Comparison of ENCODE assay signal across 8 cellular contexts in the genomic region with DNA sequence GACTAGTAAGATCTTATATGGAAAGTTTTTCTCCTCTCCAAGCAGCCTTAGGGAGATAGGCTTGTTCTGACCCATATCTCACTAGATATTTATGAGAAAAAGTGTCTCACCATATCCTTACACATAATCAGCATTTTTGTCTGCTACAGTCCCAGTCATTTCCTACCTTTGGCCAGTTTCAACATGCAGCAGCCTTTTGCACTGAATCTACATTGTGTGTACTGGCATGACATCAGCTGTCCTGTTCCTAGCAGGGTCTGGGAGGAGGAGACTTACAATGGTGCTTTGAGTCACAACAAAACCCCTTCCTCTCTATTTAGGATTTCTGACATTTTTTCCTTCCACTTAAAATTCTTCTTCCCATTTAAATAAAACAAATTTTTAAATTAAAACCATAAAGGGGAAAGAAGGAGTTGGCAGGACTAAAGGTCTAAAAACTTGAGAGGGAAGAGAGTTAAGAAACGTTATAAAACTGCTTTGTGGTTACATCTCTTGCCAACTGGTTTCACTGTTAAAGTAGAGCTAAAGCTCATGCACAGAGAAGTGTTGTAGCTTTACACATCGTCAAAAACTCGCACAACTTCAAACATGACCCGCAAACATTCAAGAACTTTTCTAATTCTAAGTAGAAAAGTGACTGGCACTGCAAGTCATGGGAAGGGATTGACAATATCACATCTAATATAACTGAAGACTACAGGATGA. TPM values are rescaled to one million over a fixed set of nuclear protein-coding genes. Genes with fewer than 3 reads are reported as not detected.
DNase-seq lines count a peak whose midpoint lies in the region; ATAC-seq and TF ChIP-seq lines count a peak whose summit lies in the region.

No MANE protein-coding gene starts in this region.

- H3K27me3 Mint-ChIP-seq in H9 (ENCODE audit: low read depth) (no peaks in the 10 kb centered on the region), Calu3 (ENCODE audit: unreplicated experiment) (no peaks in the 10 kb centered on the region)

- H4K8ac ChIP-seq in H9 (replicated peaks; ENCODE audit: insufficient read length, low read depth, low read length) = no peak overlapping the region

- H3K27ac ChIP-seq in H9 (ENCODE audit: insufficient read length, low read depth, low read length) = no peak overlapping the region
- H3K27ac ChIP-seq in OCI-LY7 (ENCODE audit: low read depth, low read length, poor library complexity, severe bottlenecking) = peak overlapping the region; percentile 86
- peak overlapping the region; percentile 82 to 91 for H3K27ac ChIP-seq in coronary artery

- H3K27me3 ChIP-seq in H9 (ENCODE audit: insufficient read depth, low read length) (no peaks in the 10 kb centered on the region), mucosa of stomach (ENCODE audit: control insufficient read depth, insufficient read depth, low read length) (no peaks in the 10 kb centered on the region)

- H3K36me3 Mint-ChIP-seq in H9 (ENCODE audit: insufficient read depth in 1 of 3, low read depth in 3 of 3) (peaks cover 0 to 12% (median 2%) of the 10 kb centered on the region in 3 experiments; a peak in 5 of 7 replicates), Calu3 (ENCODE audit: insufficient read depth, unreplicated experiment) (no peaks in the 10 kb centered on the region)

- H3K4me1 ChIP-seq in H9 (ENCODE audit: insufficient read depth, low read length) (no peaks in the 10 kb centered on the region), OCI-LY7 (ENCODE audit: insufficient read depth, low read length, poor library complexity, severe bottlenecking) (peaks cover 38% of the 10 kb centered on the region), mucosa of stomach (ENCODE audit: control insufficient read depth, insufficient read depth, low read length) (peaks cover 21% of the 10 kb centered on the region)

- H3K14ac ChIP-seq in H9 (ENCODE audit: insufficient read depth, low read length) = no peak overlapping the region

- no peaks in the 10 kb centered on the region for H3K9me3 Mint-ChIP-seq in H9
- no peaks in the 10 kb centered on the region for H3K9me3 Mint-ChIP-seq in Calu3 (ENCODE audit: low read depth, unreplicated experiment)

- no peak overlapping the region for H4K91ac ChIP-seq in H9 (ENCODE audit: insufficient read length, low read depth, low read length)

- H3K4me2 ChIP-seq in H9 (ENCODE audit: insufficient read depth, insufficient read length, low read length) (peak overlapping the region; percentile 81), OCI-LY7 (ENCODE audit: low read length) (peak overlapping the region; percentile 74)

- no peak overlapping the region for H3K18ac ChIP-seq in H9 (ENCODE audit: insufficient read length, low read depth, low read length)

- no peak overlapping the region for H2BK20ac ChIP-seq in H9 (ENCODE audit: low read depth, low read length, poor library complexity, severe bottlenecking)

- no peak for TF ChIP-seq CTCF in H9 (conservative IDR thresholded peaks at IDR 0.05)
- TF ChIP-seq CTCF in OCI-LY7 (conservative IDR thresholded peaks at IDR 0.05; ENCODE audit: low read length) = no peak
- TF ChIP-seq CTCF in coronary artery (IDR thresholded peaks at IDR 0.05) = no peak
- no peak for TF ChIP-seq CTCF in Calu3 (IDR thresholded peaks at IDR 0.05; ENCODE audit: unreplicated experiment)

- no peak overlapping the region for H2BK5ac ChIP-seq in H9 (ENCODE audit: insufficient read length, low read length)

- H4K5ac ChIP-seq in H9 (ENCODE audit: insufficient read length, low read depth, low read length) = no peak overlapping the region

- H3K4me3 Mint-ChIP-seq in H9 (no peak overlapping the region; a peak in 1 of 5 replicates), Calu3 (ENCODE audit: low read depth, unreplicated experiment) (no peak overlapping the region)

- no CpG with 5 or more reads among the region's 4 CpGs for WGBS in H9 (ENCODE audit: extremely low coverage, insufficient read length, low lambda C conversion rate)

- no peak overlapping the region for H2BK12ac ChIP-seq in H9 (ENCODE audit: insufficient read length, low read depth, low read length)

- peaks cover 8% of the 10 kb centered on the region for H3K23me2 ChIP-seq in H9 (ENCODE audit: insufficient read length, low read depth, low read length, poor library complexity, severe bottlenecking)

- H2BK120ac ChIP-seq in H9 (ENCODE audit: low read depth, low read length, poor library complexity, severe bottlenecking) = no peak overlapping the region

- H4K20me1 ChIP-seq in H9 (ENCODE audit: control insufficient read depth, insufficient read depth, insufficient read length) (no peaks in the 10 kb centered on the region), OCI-LY7 (ENCODE audit: insufficient read depth, low read length) (no peaks in the 10 kb centered on the region)

- H3K56ac ChIP-seq in H9 (ENCODE audit: insufficient read length, low read depth, low read length) = no peak overlapping the region

- H3K79me2 ChIP-seq in H9 (ENCODE audit: insufficient read depth, low read length) = peaks cover 10% of the 10 kb centered on the region; the same call in 1 of the 2 replicates
- H3K79me2 ChIP-seq in OCI-LY7 (ENCODE audit: insufficient read depth, low read depth, low read length) = peaks cover 42% of the 10 kb centered on the region

- POLR2A ChIA-PET in OCI-LY7 (lab: Charles Lee) = interaction anchor here (1.2 to 3.0 kb wide), 6 partner anchors 10 to 110 kb away, joined by 3 to 50 read pairs (median 5); no protein-coding TSS in a partner anchor

- H3K4me3 ChIP-seq in OCI-LY7 (ENCODE audit: low read depth, low read length, poor library complexity, severe bottlenecking) (peak overlapping the region; percentile 72), coronary artery (peak overlapping the region; percentile 75), mucosa of stomach (ENCODE audit: low read length) (peak overlapping the region; percentile 32)

- DNase-seq in GM03348 (ENCODE audit: low spot score) (peak; percentile 39), H9 (no peak), OCI-LY7 (ENCODE audit: low spot score) (peak; percentile 45), coronary artery (ENCODE audit: low spot score) (no peak), Calu3 (no peak)

- H2AFZ ChIP-seq in H9 (ENCODE audit: low read length) = no peak overlapping the region
- peak overlapping the region; percentile 83; the same call in 1 of the 2 replicates for H2AFZ ChIP-seq in OCI-LY7 (ENCODE audit: low read length)

- H3K36me3 ChIP-seq in OCI-LY7 (ENCODE audit: insufficient read depth, low read length) (peaks cover 7% of the 10 kb centered on the region; the same call in 1 of the 2 replicates), mucosa of stomach (ENCODE audit: control insufficient read depth, insufficient read depth, low read length) (no peaks in the 10 kb centered on the region)

- intact Hi-C loops in OCI-LY7 (cut with micrococcal nuclease; ENCODE audit: unreplicated experiment) = loop anchor here (5.0 kb wide), 3 partner anchors 108 to 378 kb away; a partner anchor contains a TSS
- intact Hi-C loops in Calu3 (cut with micrococcal nuclease; ENCODE audit: unreplicated experiment) = loop anchor here (5.0 kb wide), 1 partner anchor 37 kb away; no protein-coding TSS in a partner anchor

- no peak overlapping the region for H2AK5ac ChIP-seq in H9 (ENCODE audit: insufficient read length, low read length)

- H3K9me2 ChIP-seq in OCI-LY7 (ENCODE audit: insufficient read depth, low read length) = no peaks in the 10 kb centered on the region

- H3K23ac ChIP-seq in H9 (ENCODE audit: insufficient read length, low read depth, low read length) = no peak overlapping the region

- H3K27ac Mint-ChIP-seq in H9 = peak overlapping the region in 2 of 3 experiments; percentile 68 to 78; a peak in 5 of 7 replicates
- H3K27ac Mint-ChIP-seq in Calu3 (ENCODE audit: unreplicated experiment) = no peak overlapping the region

- H3T11ph ChIP-seq in H9 (ENCODE audit: low read length) = no peak overlapping the region

- CTCF ChIA-PET in OCI-LY7 (lab: Charles Lee; ENCODE audit: unreplicated experiment) (interaction anchor here (1.4 to 1.6 kb wide), 2 partner anchors 9 to 33 kb away, joined by 5 to 6 read pairs; no protein-coding TSS in a partner anchor), Calu3 (lab: Charles Lee) (no interaction called here)

- H3K4ac ChIP-seq in H9 (ENCODE audit: low read depth, low read length) = no peak overlapping the region

- H3K4me1 Mint-ChIP-seq in H9 (peaks cover 18 to 22% of the 10 kb centered on the region in 2 experiments), Calu3 (ENCODE audit: low read depth, unreplicated experiment) (peaks cover under 1% of the 10 kb centered on the region)

- H3K9me3 ChIP-seq in H9 (ENCODE audit: control insufficient read depth, low read depth, low read length) = no peaks in the 10 kb centered on the region
- H3K9me3 ChIP-seq in OCI-LY7 (ENCODE audit: low read length) = no peaks in the 10 kb centered on the region
- H3K9me3 ChIP-seq in mucosa of stomach (ENCODE audit: control insufficient read depth, low read length) = no peaks in the 10 kb centered on the region

- no peak overlapping the region for H2BK15ac ChIP-seq in H9 (ENCODE audit: low read depth, low read length)

- ATAC-seq in GM19328 (IDR thresholded peaks at IDR 0.05; ENCODE audit: unreplicated experiment) (no peak), GM21526 (IDR thresholded peaks at IDR 0.05; ENCODE audit: low FRiP score, unreplicated experiment) (no peak)

- BruUV-seq in OCI-LY7 (replicated peaks; lab: Mats Ljungman, UMichigan) (no TSS peak), Calu3 (replicated peaks; lab: Mats Ljungman, UMichigan) (no TSS peak)

- H3K9ac ChIP-seq in H9 (ENCODE audit: extremely low read depth, insufficient read length, low read length) (peak overlapping the region; percentile 63), mucosa of stomach (ENCODE audit: low read length) (no peak overlapping the region)

- peaks cover 4% of the 10 kb centered on the region for H3K79me1 ChIP-seq in H9 (ENCODE audit: insufficient read depth, low read depth, low read length, poor library complexity, severe bottlenecking)

RNA-seq across cellular contexts. Expression of a gene that starts 53.3 kb away (rescaled TPM):
- total RNA-seq in H9 (2021) (62.5 and 68.8 TPM in 2 replicates), OCI-LY7 (2022) (36.9 and 42.3 TPM in 2 replicates), Calu3 (2022) (27.3 and 28.2 TPM in 2 replicates)
- total RNA-seq in OCI-LY7 (2014; rRNA removed; shearing (Covaris generic)) = 27.6 and 28.6 TPM in 2 replicates

Comparison
In these comparisons a context has a peak if more than half of its experiments do, and no peak if none do; other contexts are left out.
1. DNase-seq: peak in GM03348 (single experiment) and OCI-LY7 (single experiment); none in H9 (single experiment), coronary artery (single experiment) and Calu3 (single experiment).
2. Peak in every context shown above with its lines, with median percentiles within 50 percentile points of each other: H3K4me3 ChIP-seq.